9 cellular contexts compared by ENCODE assay signal in genomic region chr3:58111513-58112184, GRCh38.
DNase-seq lines count a peak whose midpoint lies in the region; ATAC-seq and TF ChIP-seq lines count a peak whose summit lies in the region.
"Had no signal": no experiment of that assay in that cellular context is flagged by ENCODE, and none has a peak within 500 bp of the region (broad histone marks: within the 10 kb centered on the region; RNA-seq: fewer than 3 reads in every experiment).

No MANE protein-coding gene starts in this region.

- H3K36me3 ChIP-seq in mucosa of descending colon (ENCODE audit: low read depth) = peaks cover 7% of the 10 kb centered on the region

- DNase-seq in DMS79 treated with DMSO at 0.1 percent for 48 hours (lab: John Stamatoyannopoulos, UW) = peak; percentile 62
- peak; percentile 23 for DNase-seq in NCI-H774 (lab: John Stamatoyannopoulos, UW)
- DNase-seq in mucosa of descending colon = peak; percentile 75 to 91 (median 79)
- no peak for DNase-seq in DMS114 treated with DMSO at 0.1 percent for 48 hours (lab: John Stamatoyannopoulos, UW; ENCODE audit: unreplicated experiment)
- DNase-seq in sciatic nerve (ENCODE audit: low spot score) = no peak
- no peak for DNase-seq in AG20443 (ENCODE audit: low spot score)
- DNase-seq: heart left ventricle had no signal

- H3K4me3 ChIP-seq in mucosa of descending colon = no peak overlapping the region
- H3K4me3 ChIP-seq: heart left ventricle had no signal

- intact Hi-C loops in mucosa of descending colon (cut with DNase I, micrococcal nuclease) (no loop called here), sciatic nerve (cut with DNase I) (no loop called here)

- peaks cover 16% of the 10 kb centered on the region for H3K4me1 ChIP-seq in mucosa of descending colon (ENCODE audit: low read depth)

- no peak for TF ChIP-seq CTCF in mucosa of descending colon (IDR thresholded peaks at IDR 0.05)

- no peaks in the 10 kb centered on the region for H3K9me3 ChIP-seq in mucosa of descending colon
- H3K9me3 ChIP-seq: heart left ventricle had no signal

- peak; percentile 79 for ATAC-seq in HG02610 (IDR thresholded peaks at IDR 0.05; ENCODE audit: unreplicated experiment)
- ATAC-seq in mucosa of descending colon = peak; percentile 90
- no peak for ATAC-seq in sciatic nerve
- ATAC-seq in GM19455 (IDR thresholded peaks at IDR 0.05; ENCODE audit: unreplicated experiment) = no peak

Comparison
In these comparisons a context has a peak if more than half of its experiments do, and no peak if none do; other contexts are left out.
1. DNase-seq: peak in DMS79 treated with DMSO at 0.1 percent for 48 hours (single experiment), NCI-H774 (single experiment) and mucosa of descending colon (3 of 3); none in DMS114 treated with DMSO at 0.1 percent for 48 hours (single experiment), sciatic nerve (single experiment) and AG20443 (single experiment).
2. ATAC-seq: peak in HG02610 (single experiment) and mucosa of descending colon (single experiment); none in sciatic nerve (single experiment) and GM19455 (single experiment).